ENCODE assay signal across 19 cellular contexts in genomic region chr13:31530883-31531282, GRCh38.
DNase-seq lines count a peak whose midpoint lies in the region; ATAC-seq and TF ChIP-seq lines count a peak whose summit lies in the region.
"Had no signal": no experiment of that assay in that cellular context is flagged by ENCODE, and none has a peak within 500 bp of the region (broad histone marks: within the 10 kb centered on the region; RNA-seq: fewer than 3 reads in every experiment).

No MANE protein-coding gene starts in this region.

- H3K36me3 Mint-ChIP-seq in glutamatergic neuron (ENCODE audit: unreplicated experiment): peaks cover 6% of the 10 kb centered on the region
- H3K36me3 Mint-ChIP-seq: CD4-positive, CD25-positive, alpha-beta regulatory T cell; CD8-positive, alpha-beta memory T cell had no signal

- H3K4me3 ChIP-seq in A673 (ENCODE audit: low read depth, low read length, poor library complexity, severe bottlenecking): no peak overlapping the region
- H3K4me3 ChIP-seq in breast epithelium: no peak overlapping the region
- H3K4me3 ChIP-seq: GM12878 had no signal

- intact Hi-C loops in A673 (cut with micrococcal nuclease; ENCODE audit: unreplicated experiment): no loop called here
- intact Hi-C loops in breast epithelium (cut with DNase I; ENCODE audit: low total_unique reads): no loop called here

- no peak overlapping the region for H3K27ac Mint-ChIP-seq in glutamatergic neuron (ENCODE audit: unreplicated experiment)
- H3K27ac Mint-ChIP-seq: CD4-positive, CD25-positive, alpha-beta regulatory T cell; CD8-positive, alpha-beta memory T cell; H9 had no signal

- POLR2A ChIA-PET in A673 (lab: Charles Lee; ENCODE audit: low non-redundant PET): no interaction called here

- CTCF ChIA-PET in A673 (lab: Charles Lee): no interaction called here

- peaks cover 3% of the 10 kb centered on the region for H3K9me3 Mint-ChIP-seq in glutamatergic neuron (ENCODE audit: unreplicated experiment)

- no peak overlapping the region for H3K4me3 Mint-ChIP-seq in glutamatergic neuron (ENCODE audit: unreplicated experiment)
- H3K4me3 Mint-ChIP-seq: CD4-positive, CD25-positive, alpha-beta regulatory T cell; CD8-positive, alpha-beta memory T cell; H9 had no signal

- no peak overlapping the region for H3K27ac ChIP-seq in A673 (ENCODE audit: low read depth, low read length, poor library complexity, severe bottlenecking)
- no peak overlapping the region for H3K27ac ChIP-seq in breast epithelium

- H3K36me3 ChIP-seq in A673 (ENCODE audit: insufficient read depth, low read length, poor library complexity, severe bottlenecking) (no peaks in the 10 kb centered on the region), breast epithelium (no peaks in the 10 kb centered on the region)
- H3K36me3 ChIP-seq: BE2C had no signal

- DNase-seq in A673 (ENCODE audit: low spot score) (peak; percentile 2), NCI-H524 treated with DMSO at 0.1 percent for 48 hours (lab: John Stamatoyannopoulos, UW) (peak; percentile 59), glutamatergic neuron (peak; percentile 43), retina (peak; percentile 38), breast epithelium (ENCODE audit: low spot score in 2 of 2) (no peak)
- DNase-seq: ACHN; BE2C; C1 segment of cervical spinal cord; CD4-positive, CD25-positive, alpha-beta regulatory T cell; CD8-positive, alpha-beta memory T cell; COR-L47; DMS 273 treated with DMSO at 0.1 percent for 48 hours; DMS53; DND-41; EL; H9 had no signal

- ATAC-seq in GM18519 (IDR thresholded peaks at IDR 0.05; ENCODE audit: low FRiP score, unreplicated experiment): no peak
- ATAC-seq: GM12878, HepG2 had no signal

- H3K27me3 ChIP-seq in A673 (replicated peaks; ENCODE audit: insufficient read depth, low read depth, low read length, poor library complexity) (no peaks in the 10 kb centered on the region), breast epithelium (no peaks in the 10 kb centered on the region)
- H3K27me3 ChIP-seq: BE2C had no signal

- H3K27me3 Mint-ChIP-seq in glutamatergic neuron (ENCODE audit: unreplicated experiment): no peaks in the 10 kb centered on the region
- H3K27me3 Mint-ChIP-seq: CD4-positive, CD25-positive, alpha-beta regulatory T cell had no signal

- H3K4me1 Mint-ChIP-seq in glutamatergic neuron (ENCODE audit: low read depth, unreplicated experiment): no peaks in the 10 kb centered on the region
- H3K4me1 Mint-ChIP-seq: CD4-positive, CD25-positive, alpha-beta regulatory T cell; CD8-positive, alpha-beta memory T cell had no signal

- no TSS peak for BruUV-seq in A673 (replicated peaks; lab: Mats Ljungman, UMichigan)

- TF ChIP-seq POLR2A in breast epithelium (IDR thresholded peaks at IDR 0.05): no peak

- H3K9me3 ChIP-seq in A673 (ENCODE audit: low read depth, low read length, poor library complexity, severe bottlenecking) (no peaks in the 10 kb centered on the region), breast epithelium (no peaks in the 10 kb centered on the region)
- H3K9me3 ChIP-seq: BE2C had no signal

- no peaks in the 10 kb centered on the region for H3K4me1 ChIP-seq in A673 (ENCODE audit: insufficient read depth, low read length, poor library complexity, severe bottlenecking)
- no peaks in the 10 kb centered on the region for H3K4me1 ChIP-seq in breast epithelium
- H3K4me1 ChIP-seq: BE2C had no signal

- TF ChIP-seq CTCF in A673 (conservative IDR thresholded peaks at IDR 0.05; ENCODE audit: low read depth, low read length) (no peak), glutamatergic neuron (IDR thresholded peaks at IDR 0.05; ENCODE audit: partially characterized antibody, unreplicated experiment) (no peak), breast epithelium (IDR thresholded peaks at IDR 0.05) (no peak)

Comparison
In these comparisons a context has a peak if more than half of its experiments do, and no peak if none do; other contexts are left out.
1. DNase-seq: peak in A673 (single experiment), NCI-H524 treated with DMSO at 0.1 percent for 48 hours (single experiment), glutamatergic neuron (single experiment) and retina (single experiment); none in breast epithelium (0 of 2).